ENCODE assay signal across 18 cellular contexts in the genomic region with DNA sequence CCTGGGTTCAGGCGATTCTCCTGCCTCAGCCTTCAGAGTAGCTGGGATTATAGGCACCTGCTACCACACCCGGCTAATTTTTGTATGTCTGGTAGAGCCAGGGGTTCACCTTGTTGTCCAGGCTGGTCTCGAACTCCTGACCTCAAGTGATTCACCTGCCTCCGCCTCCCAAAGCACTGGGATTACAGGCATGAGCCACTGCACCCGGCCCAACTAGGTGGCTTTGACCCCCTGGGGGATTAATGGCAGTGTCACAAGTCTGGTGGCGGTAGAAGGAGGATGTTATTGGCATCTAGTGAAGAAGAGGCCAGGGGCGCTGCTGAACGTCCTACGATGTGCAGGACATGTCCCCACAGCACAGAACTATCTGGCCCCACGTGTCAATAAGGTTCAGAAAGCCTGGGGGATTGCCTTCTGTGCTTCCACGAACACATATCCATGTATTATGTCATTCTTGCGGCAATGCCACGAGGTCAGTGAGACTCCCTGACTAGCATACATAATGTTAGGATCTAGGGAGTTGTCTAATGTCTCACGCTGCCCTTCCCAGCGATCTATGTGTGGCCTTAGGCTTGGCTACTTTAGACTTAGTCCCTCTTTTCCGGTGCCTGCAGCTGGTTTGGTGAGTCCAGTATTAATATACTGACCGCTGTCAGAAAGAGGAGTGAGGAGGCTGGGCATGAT.
DNase-seq lines count a peak whose midpoint lies in the region; ATAC-seq and TF ChIP-seq lines count a peak whose summit lies in the region.
"Had no signal": no experiment of that assay in that cellular context is flagged by ENCODE, and none has a peak within 500 bp of the region (broad histone marks: within the 10 kb centered on the region; RNA-seq: fewer than 3 reads in every experiment).

No MANE protein-coding gene starts in this region.

- H2AFZ ChIP-seq in OCI-LY7 (ENCODE audit: low read length) = no peak overlapping the region

- ATAC-seq in left colon = peak; percentile 4

- H3K27me3 ChIP-seq in sigmoid colon = no peaks in the 10 kb centered on the region

- no peak overlapping the region for H3K27ac ChIP-seq in OCI-LY7 (ENCODE audit: low read depth, low read length, poor library complexity, severe bottlenecking)
- H3K27ac ChIP-seq in sigmoid colon = peak overlapping the region; percentile 73 to 93 (median 86)
- H3K27ac ChIP-seq: 22Rv1 had no signal

- no peaks in the 10 kb centered on the region for H3K79me2 ChIP-seq in OCI-LY7 (ENCODE audit: insufficient read depth, low read depth, low read length)

- H3K36me3 ChIP-seq in OCI-LY7 (ENCODE audit: insufficient read depth, low read length) = peaks cover 30% of the 10 kb centered on the region
- peaks cover 0 to 13% (median 1%) of the 10 kb centered on the region in 4 donors for H3K36me3 ChIP-seq in sigmoid colon

- H4K20me1 ChIP-seq in OCI-LY7 (ENCODE audit: insufficient read depth, low read length) = no peaks in the 10 kb centered on the region

- intact Hi-C loops in OCI-LY7 (cut with micrococcal nuclease; ENCODE audit: unreplicated experiment) (no loop called here), left colon (cut with DNase I, micrococcal nuclease) (no loop called here), sigmoid colon (cut with DNase I) (no loop called here)

- H3K4me3 ChIP-seq in OCI-LY7 (ENCODE audit: low read depth, low read length, poor library complexity, severe bottlenecking) = no peak overlapping the region
- H3K4me3 ChIP-seq in sigmoid colon = no peak overlapping the region

- CTCF ChIA-PET in OCI-LY7 (lab: Charles Lee; ENCODE audit: unreplicated experiment) = no interaction called here

- WGBS in sigmoid colon, 2 donors = 88 to 93% methylated on average over 17 of the region's 17 CpGs

- no peaks in the 10 kb centered on the region for H3K9me3 ChIP-seq in OCI-LY7 (ENCODE audit: low read length)
- H3K9me3 ChIP-seq in sigmoid colon = no peaks in the 10 kb centered on the region

- 0 out of 2 replicates have a peak overlapping the region, but pooled peaks have one; percentile 9 for H3K4me2 ChIP-seq in OCI-LY7 (ENCODE audit: low read length)

- H3K9me2 ChIP-seq in OCI-LY7 (ENCODE audit: insufficient read depth, low read length) = no peaks in the 10 kb centered on the region

- TF ChIP-seq CTCF in OCI-LY7 (conservative IDR thresholded peaks at IDR 0.05; ENCODE audit: low read length) = no peak
- no peak for TF ChIP-seq CTCF in sigmoid colon (IDR thresholded peaks at IDR 0.05)

- peaks cover 12% of the 10 kb centered on the region for H3K4me1 ChIP-seq in OCI-LY7 (ENCODE audit: insufficient read depth, low read length, poor library complexity, severe bottlenecking)
- peaks cover 0 to 53% (median 35%) of the 10 kb centered on the region in 4 donors for H3K4me1 ChIP-seq in sigmoid colon

- DNase-seq in NCI-H82 (lab: John Stamatoyannopoulos, UW) (peak; percentile 14), NCI-H82 treated with DMSO at 0.1 percent for 48 hours (lab: John Stamatoyannopoulos, UW; ENCODE audit: unreplicated experiment) (no peak), OCI-LY7 (ENCODE audit: low spot score) (no peak), left colon (no peak), sigmoid colon (no peak), mucosa of gallbladder (ENCODE audit: low spot score) (no peak), SKM-1 treated with dmso at 0.1 percent for 144 hours (lab: John Stamatoyannopoulos, UW; ENCODE audit: unreplicated experiment) (no peak)
- DNase-seq in activated effector memory CD4-positive, alpha-beta T cell treated with Interleukin-2 at 50 U/mL for 16 hours = no peak
- DNase-seq: AML-193; MM.1S; NCI-H1092 treated with DMSO at 0.1 percent for 48 hours; NCI-H146; NCI-H2081; NCI-H2171 treated with DMSO at 0.1 percent for 48 hours; NCI-H446; NCI-H526 treated with DMSO at 0.1 percent for 48 hours; NK-92 treated with Interleukin-12 subunit alpha and Interleukin-12 subunit beta, amount 100 ng/mL, for 24 hours had no signal

- no peak for TF ChIP-seq EP300 in sigmoid colon (IDR thresholded peaks at IDR 0.05)

- TF ChIP-seq POLR2A in sigmoid colon (IDR thresholded peaks at IDR 0.05) = no peak

- BruUV-seq in OCI-LY7 (replicated peaks; lab: Mats Ljungman, UMichigan) = no TSS peak

- POLR2A ChIA-PET in OCI-LY7 (lab: Charles Lee) = interaction anchor here (0.6 kb wide), 1 partner anchor 10 kb away, joined by 3 read pairs; no protein-coding TSS in a partner anchor
